ENCODE assay signal across 14 cellular contexts in genomic region chr10:84548869-84549268, GRCh38.
DNase-seq lines count a peak whose midpoint lies in the region; ATAC-seq and TF ChIP-seq lines count a peak whose summit lies in the region.
"Had no signal": no experiment of that assay in that cellular context is flagged by ENCODE, and none has a peak within 500 bp of the region (broad histone marks: within the 10 kb centered on the region; RNA-seq: fewer than 3 reads in every experiment).

No MANE protein-coding gene starts in this region.

- H3K27me3 ChIP-seq in BLaER1 treated with 17β-estradiol and CSF1 and Interleukin-3, amounts not matched to agents 10 nM and 100 nM, result no peaks in the 10 kb centered on the region
- H3K27me3 ChIP-seq in Panc1 (ENCODE audit: control insufficient read depth, insufficient read depth, low read length), result peaks cover 19% of the 10 kb centered on the region
- H3K27me3 ChIP-seq: vagina had no signal

- CTCF ChIA-PET in Panc1 (lab: Charles Lee), result interaction anchor here (0.6 to 1.1 kb wide), 2 partner anchors 9 to 152 kb away, joined by 4 read pairs; no protein-coding TSS in a partner anchor

- intact Hi-C loops in Panc1 (cut with micrococcal nuclease; ENCODE audit: unreplicated experiment), result no loop called here

- in situ Hi-C loops in GM13977 (cut with MboI; ENCODE audit: low pct_unique_long_range_greater_than_20kb, low sequenced_read_pairs, unreplicated experiment) (loop anchor here (10.0 kb wide), 1 partner anchor 284 kb away; no protein-coding TSS in a partner anchor), Panc1 (cut with HindIII; ENCODE audit: low pct_unique_long_range_greater_than_20kb, low sequenced_read_pairs) (no loop called here)

- POLR2A ChIA-PET in Panc1 (lab: Charles Lee), result no interaction called here

- H4K20me1 ChIP-seq in BLaER1 treated with 17β-estradiol and CSF1 and Interleukin-3, amounts not matched to agents 10 nM and 100 nM, result no peaks in the 10 kb centered on the region

- ATAC-seq in Panc1, result peak; percentile 51; the same call in 1 of the 2 replicates
- no peak for ATAC-seq in HG02870 (IDR thresholded peaks at IDR 0.05; ENCODE audit: unreplicated experiment)
- ATAC-seq: left lung had no signal

- BruUV-seq in Panc1 (replicated peaks; lab: Mats Ljungman, UMichigan), result no TSS peak

- no peak overlapping the region for H3K4me3 ChIP-seq in BLaER1 treated with 17β-estradiol and CSF1 and Interleukin-3, amounts not matched to agents 10 nM and 100 nM
- H3K4me3 ChIP-seq in Panc1 (ENCODE audit: low read depth in 2 of 2, low read length in 2 of 2), result no peak overlapping the region
- H3K4me3 ChIP-seq: esophagus muscularis mucosa, left lung, prostate gland, vagina had no signal

- peak overlapping the region in 8 of 11 experiments; percentile 20 to 60 (median 52); a peak in 13 of 22 replicates for H3K4me2 ChIP-seq in BLaER1 treated with 17β-estradiol and CSF1 and Interleukin-3, amounts not matched to agents 10 nM and 100 nM

- DNase-seq in GM13977 (ENCODE audit: low spot score) (no peak), Panc1 (ENCODE audit: low read depth, low spot score) (no peak), iPS-NIHi7 (ENCODE audit: extremely low spot score) (peak; percentile 60), NCI-H2107 (lab: John Stamatoyannopoulos, UW) (no peak), T-helper 2 cell (no peak)
- DNase-seq in activated CD4-positive, alpha-beta T cell treated with anti-CD3 and anti-CD28 coated beads, Interleukin-2, amount 50 U/mL, for 48 hours, result no peak
- DNase-seq: left lung, NCI-H2029 treated with DMSO at 0.1 percent for 48 hours, Right ventricle myocardium superior had no signal

- H3K4me1 ChIP-seq in BLaER1 treated with 17β-estradiol and CSF1 and Interleukin-3, amounts not matched to agents 10 nM and 100 nM, result peaks cover 0 to 25% (median 15%) of the 10 kb centered on the region in 10 experiments; a peak in 14 of 20 replicates
- no peaks in the 10 kb centered on the region for H3K4me1 ChIP-seq in Panc1 (ENCODE audit: control insufficient read depth, insufficient read depth, low read length)
- H3K4me1 ChIP-seq: esophagus muscularis mucosa, left lung, prostate gland, vagina had no signal

- H3K9me3 ChIP-seq in BLaER1 treated with 17β-estradiol and CSF1 and Interleukin-3, amounts not matched to agents 10 nM and 100 nM (replicated peaks in 1 of 11), result no peaks in the 10 kb centered on the region
- H3K9me3 ChIP-seq in Panc1 (ENCODE audit: control insufficient read depth, insufficient read depth, low read depth, low read length), result no peaks in the 10 kb centered on the region
- H3K9me3 ChIP-seq: esophagus muscularis mucosa, left lung, prostate gland, vagina had no signal

- H3K36me3 ChIP-seq in BLaER1 treated with 17β-estradiol and CSF1 and Interleukin-3, amounts not matched to agents 10 nM and 100 nM, result no peaks in the 10 kb centered on the region
- H3K36me3 ChIP-seq in Panc1 (ENCODE audit: control insufficient read depth, insufficient read depth, low read length), result no peaks in the 10 kb centered on the region
- H3K36me3 ChIP-seq: esophagus muscularis mucosa, left lung, prostate gland, vagina had no signal

- no peak overlapping the region for H3K27ac ChIP-seq in BLaER1 treated with 17β-estradiol and CSF1 and Interleukin-3, amounts not matched to agents 10 nM and 100 nM
- no peak overlapping the region for H3K27ac ChIP-seq in Panc1 (ENCODE audit: low read length)
- H3K27ac ChIP-seq: esophagus muscularis mucosa, left lung, prostate gland, vagina had no signal

- H3K9ac ChIP-seq in BLaER1 treated with 17β-estradiol and CSF1 and Interleukin-3, amounts not matched to agents 10 nM and 100 nM, result no peak overlapping the region

- peak; percentile 37 for TF ChIP-seq CTCF in GM13977 (IDR thresholded peaks at IDR 0.05; ENCODE audit: extremely low read depth, insufficient read depth, missing control alignments)
- TF ChIP-seq CTCF in Panc1 (IDR thresholded peaks at IDR 0.05), result peak; percentile 51
